ENCODE assay signal across 9 cellular contexts in genomic region chr20:23308908-23309307, GRCh38.
"Had no signal": no experiment of that assay in that cellular context is flagged by ENCODE, and none has a peak within 500 bp of the region (broad histone marks: within the 10 kb centered on the region; RNA-seq: fewer than 3 reads in every experiment).

No MANE protein-coding gene starts in this region.

- DNase-seq: HFFc6, IMR-90, KBM-7 had no signal

- H3K4me3 Mint-ChIP-seq: GM23338, HFFc6 had no signal

- H3K27ac Mint-ChIP-seq: GM23338, HFFc6 had no signal

- H3K36me3 ChIP-seq: HAP-1 had no signal

- H2AFZ ChIP-seq: GM23338 had no signal

- H3K9me3 Mint-ChIP-seq: HFFc6 had no signal

- H3K27ac ChIP-seq: HL-60 had no signal

- H3K4me3 ChIP-seq: GM23338, HAP-1 had no signal

- H3K4me1 ChIP-seq: HAP-1 had no signal

- H3K4me2 ChIP-seq: GM23338 had no signal

- H3K9me3 ChIP-seq: HAP-1 had no signal

- FAIRE-seq: H1, H54 had no signal

- H3K4me1 Mint-ChIP-seq: GM23338 had no signal

- ATAC-seq: GM23338, HCT116 had no signal
